ENCODE assay signal across 9 cellular contexts in the genomic region with DNA sequence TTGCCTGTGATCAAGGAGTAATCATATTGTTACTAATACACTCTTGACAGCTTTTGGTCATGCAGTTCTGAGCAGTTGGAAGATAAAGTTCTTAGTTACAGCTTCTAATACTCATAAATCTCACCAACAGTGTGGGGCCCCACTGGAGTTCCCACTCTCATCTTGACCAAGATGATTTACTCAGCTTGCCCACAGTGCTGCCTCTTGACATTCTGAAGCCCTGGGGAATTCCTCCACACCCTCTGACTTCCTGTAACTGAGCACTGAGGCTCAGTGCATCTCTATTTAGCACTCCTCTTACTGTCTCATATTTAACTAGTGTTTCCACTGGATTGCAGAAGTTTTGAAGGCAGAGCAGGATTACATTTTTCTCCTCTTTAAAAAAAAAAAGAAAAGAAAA. TPM values are rescaled to one million over a fixed set of nuclear protein-coding genes. Genes with fewer than 3 reads are reported as not detected.
DNase-seq lines count a peak whose midpoint lies in the region; ATAC-seq and TF ChIP-seq lines count a peak whose summit lies in the region.
"Had no signal": no experiment of that assay in that cellular context is flagged by ENCODE, and none has a peak within 500 bp of the region (broad histone marks: within the 10 kb centered on the region; RNA-seq: fewer than 3 reads in every experiment).

No MANE protein-coding gene starts in this region.

- DNase-seq in GM04504 (ENCODE audit: low read depth) (peak; percentile 60), LHCN-M2 (ENCODE audit: low read depth) (peak; percentile 90), esophagus muscularis mucosa (ENCODE audit: extremely low spot score) (no peak), spleen (no peak), G401 (ENCODE audit: low spot score) (no peak), NCI-H446 treated with DMSO at 0.1 percent for 48 hours (lab: John Stamatoyannopoulos, UW) (no peak)
- peak; percentile 70 to 82 for DNase-seq in activated CD4-positive, alpha-beta T cell treated with anti-CD3 and anti-CD28 coated beads, Interleukin-2, amount 50 U/mL, for 48 hours

- TF ChIP-seq POLR2A in esophagus muscularis mucosa (IDR thresholded peaks at IDR 0.05; ENCODE audit: low read depth) (no peak), spleen (IDR thresholded peaks at IDR 0.05) (no peak)

- H3K36me3 ChIP-seq in esophagus muscularis mucosa (no peaks in the 10 kb centered on the region), spleen (no peaks in the 10 kb centered on the region)

- no peak for TF ChIP-seq CTCF in esophagus muscularis mucosa (IDR thresholded peaks at IDR 0.05)
- no peak for TF ChIP-seq CTCF in spleen (IDR thresholded peaks at IDR 0.05 in 8 of 11, conservative IDR thresholded peaks at IDR 0.05 in 3 of 11)

- no peaks in the 10 kb centered on the region for H3K27me3 ChIP-seq in esophagus muscularis mucosa
- H3K27me3 ChIP-seq in spleen (replicated peaks in 1 of 7), result no peaks in the 10 kb centered on the region

- peaks cover 66 to 78% (median 71%) of the 10 kb centered on the region in 4 donors for H3K4me1 ChIP-seq in esophagus muscularis mucosa
- peaks cover 63 to 91% (median 83%) of the 10 kb centered on the region in 6 donors for H3K4me1 ChIP-seq in spleen

- H3K27ac ChIP-seq in esophagus muscularis mucosa (replicated peaks in 1 of 4) (peak overlapping the region; percentile 19 to 95 (median 93)), spleen (peak overlapping the region; percentile 69 to 96 (median 92))

- H3K9me3 ChIP-seq in esophagus muscularis mucosa, result no peaks in the 10 kb centered on the region
- H3K9me3 ChIP-seq in spleen, result no peaks in the 10 kb centered on the region

- H3K4me3 ChIP-seq in esophagus muscularis mucosa (no peak overlapping the region), spleen (peak overlapping the region in 1 of 8 donors; percentile 23)

- no peak for TF ChIP-seq EP300 in esophagus muscularis mucosa (IDR thresholded peaks at IDR 0.05)

- peak; percentile 53 for ATAC-seq in GM21619 (IDR thresholded peaks at IDR 0.05; ENCODE audit: unreplicated experiment)

- in situ Hi-C loops in G401 (cut with HindIII; ENCODE audit: low sequenced_read_pairs), result no loop called here

- intact Hi-C loops in esophagus muscularis mucosa (cut with DNase I), result no loop called here
- intact Hi-C loops in spleen (cut with DNase I; ENCODE audit: low total_unique reads), result no loop called here

RNA-seq across cellular contexts. Expression of a gene that starts 1.9 kb away (rescaled TPM):
- total RNA-seq in LHCN-M2 (2014; rRNA removed), result 94.3 and 119 TPM in 2 replicates
- polyA plus RNA-seq in LHCN-M2 (2012), result 106 TPM
- total RNA-seq in esophagus muscularis mucosa, result 100 to 1,000 TPM; 100 to 142 (median 110) TPM
- 100 to 1,000 TPM; 107 to 148 (median 128) TPM for total RNA-seq in spleen
- 100 to 1,000 TPM; 106 to 126 (median 124) TPM for polyA plus RNA-seq in spleen
- total RNA-seq in G401 (2014; rRNA removed; shearing (Covaris generic)), result 75.9 and 93.3 TPM in 2 replicates

RNA-seq across cellular contexts. Expression of a gene that starts 2.6 kb away (rescaled TPM):
- 72.5 and 79.7 TPM in 2 replicates for total RNA-seq in LHCN-M2 (2014; rRNA removed)
- polyA plus RNA-seq in LHCN-M2 (2012), result 36.9 TPM
- total RNA-seq in esophagus muscularis mucosa, result 10 to 100 TPM; 39.5 to 72.3 (median 46.1) TPM
- total RNA-seq in spleen, result 100 to 1,000 TPM in 1 of 7 donors, 10 to 100 TPM in 6; 61.3 to 101 (median 74.9) TPM
- 10 to 100 TPM; 50.2 to 58.4 (median 56.5) TPM for polyA plus RNA-seq in spleen
- total RNA-seq in G401 (2014; rRNA removed; shearing (Covaris generic)), result 71.4 and 77.6 TPM in 2 replicates

RNA-seq across cellular contexts. Expression of a gene that starts 30.7 kb away (rescaled TPM):
- total RNA-seq in LHCN-M2 (2014; rRNA removed) (27.9 and 28.7 TPM in 2 replicates), esophagus muscularis mucosa (10 to 100 TPM; 23.0 to 35.8 (median 33.9) TPM), spleen (10 to 100 TPM; 35.1 to 43.4 (median 38.0) TPM)
- 7.2 TPM for polyA plus RNA-seq in LHCN-M2 (2012)
- polyA plus RNA-seq in spleen, result 1 to 10 TPM; 7.5 to 7.7 (median 7.5) TPM
- 3.3 and 7.5 TPM in 2 replicates for total RNA-seq in G401 (2014; rRNA removed; shearing (Covaris generic))

RNA-seq across cellular contexts. Expression of a gene that starts 39.6 kb away (rescaled TPM):
- total RNA-seq in LHCN-M2 (2014; rRNA removed) (0.90 and 4.6 TPM in 2 replicates), esophagus muscularis mucosa (1 to 10 TPM in 2 of 4 donors, under 1 TPM in 2; 0.50 to 2.9 (median 1.3) TPM), spleen (1 to 10 TPM in 1 of 7 donors, under 1 TPM in 5, not detected in 1; 0.10 to 1.2 (median 0.40) TPM)
- 1.4 TPM for polyA plus RNA-seq in LHCN-M2 (2012)
- polyA plus RNA-seq in spleen, result under 1 TPM; 0.10 to 0.26 (median 0.14) TPM
- total RNA-seq in G401 (2014; rRNA removed; shearing (Covaris generic)), result not detected in 2 replicates
- polyA plus RNA-seq: aorta had no signal

Comparison
In these comparisons a context has a peak if more than half of its experiments do, and no peak if none do; other contexts are left out.
1. DNase-seq: peak in GM04504 (single experiment), LHCN-M2 (single experiment) and activated CD4-positive, alpha-beta T cell treated with anti-CD3 and anti-CD28 coated beads, Interleukin-2, amount 50 U/mL, for 48 hours (2 of 2); none in esophagus muscularis mucosa (single experiment), spleen (single experiment), G401 (single experiment) and NCI-H446 treated with DMSO at 0.1 percent for 48 hours (single experiment).